ENCODE assay signal across 3 cellular contexts in genomic region chr2:16375981-16376380, GRCh38.
"Had no signal": no experiment of that assay in that cellular context is flagged by ENCODE, and none has a peak within 500 bp of the region (broad histone marks: within the 10 kb centered on the region; RNA-seq: fewer than 3 reads in every experiment).

No MANE protein-coding gene starts in this region.

- DNase-seq: GDM1, GF-D8 had no signal

- H3K4me3 ChIP-seq: GM12878 had no signal
